In the genomic region with DNA sequence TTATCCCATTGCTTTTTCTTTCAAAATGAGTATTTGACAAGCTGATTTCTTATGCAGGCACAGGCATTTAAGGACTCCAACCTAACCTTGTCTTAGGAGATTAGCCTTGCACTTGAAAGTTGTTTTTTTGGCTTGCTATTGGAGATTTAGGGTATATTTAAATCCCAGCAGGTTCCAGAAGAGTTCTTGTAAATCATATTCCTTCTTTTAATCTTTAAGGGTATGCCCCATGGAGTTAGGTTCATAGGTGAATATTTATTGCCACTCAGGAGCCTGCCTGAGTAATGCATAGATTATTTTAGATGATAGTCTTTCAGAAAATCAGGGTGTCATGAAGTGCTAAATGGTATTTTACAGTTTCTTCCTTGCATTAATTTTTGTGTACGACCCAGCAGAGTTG, we compare ENCODE assay signal across 28 cellular contexts.
"Had no signal": no experiment of that assay in that cellular context is flagged by ENCODE, and none has a peak within 500 bp of the region (broad histone marks: within the 10 kb centered on the region; RNA-seq: fewer than 3 reads in every experiment).

No MANE protein-coding gene starts in this region.

- H3K4me1 ChIP-seq: prostate gland, spleen, uterus had no signal

- H3K4me3 Mint-ChIP-seq: immature natural killer cell; mesothelial cell of epicardium; naive B cell; natural killer cell; stimulated activated memory B cell treated with anti-CD40 and anti-IgM and Interleukin-4, amounts not matched to agents 10 μg/mL and 1 μg/mL and 100 μg/mL, for 72 hours; stimulated activated naive CD8-positive, alpha-beta T cell treated with anti-CD3 and anti-CD28 coated beads, Interleukin-15, amount 100 ng/mL, for 72 hours had no signal

- ATAC-seq: left colon; natural killer cell; stimulated activated memory B cell treated with anti-CD40 and anti-IgM and Interleukin-4, amounts not matched to agents 10 μg/mL and 1 μg/mL and 100 μg/mL, for 72 hours; stimulated activated naive CD8-positive, alpha-beta T cell treated with anti-CD3 and anti-CD28 coated beads, Interleukin-15, amount 100 ng/mL, for 72 hours had no signal

- H3K27ac Mint-ChIP-seq: immature natural killer cell; mesothelial cell of epicardium; naive B cell; natural killer cell; stimulated activated memory B cell treated with anti-CD40 and anti-IgM and Interleukin-4, amounts not matched to agents 10 μg/mL and 1 μg/mL and 100 μg/mL, for 72 hours; stimulated activated naive CD8-positive, alpha-beta T cell treated with anti-CD3 and anti-CD28 coated beads, Interleukin-15, amount 100 ng/mL, for 72 hours had no signal

- H3K27me3 ChIP-seq: left lung, ovary, spleen, thyroid gland, uterus had no signal

- H3K27me3 Mint-ChIP-seq: naive B cell; stimulated activated memory B cell treated with anti-CD40 and anti-IgM and Interleukin-4, amounts not matched to agents 10 μg/mL and 1 μg/mL and 100 μg/mL, for 72 hours; stimulated activated naive CD8-positive, alpha-beta T cell treated with anti-CD3 and anti-CD28 coated beads, Interleukin-15, amount 100 ng/mL, for 72 hours had no signal

- H3K4me1 Mint-ChIP-seq: immature natural killer cell; naive B cell; natural killer cell; stimulated activated memory B cell treated with anti-CD40 and anti-IgM and Interleukin-4, amounts not matched to agents 10 μg/mL and 1 μg/mL and 100 μg/mL, for 72 hours; stimulated activated naive CD8-positive, alpha-beta T cell treated with anti-CD3 and anti-CD28 coated beads, Interleukin-15, amount 100 ng/mL, for 72 hours had no signal

- H3K27ac ChIP-seq: left lung, ovary, prostate gland, skin epidermis, spleen, uterus had no signal

- H3K4me3 ChIP-seq: left lung, lung, ovary, prostate gland, skin epidermis, spleen, thyroid gland, uterus had no signal

- H3K9me3 ChIP-seq: left lung, ovary, prostate gland, spleen, thyroid gland, uterus had no signal

- H3K36me3 ChIP-seq: left lung, ovary, prostate gland, uterus had no signal

- FAIRE-seq: islet of Langerhans, kidney had no signal

- DNase-seq: hippocampal formation; immature natural killer cell; kidney; left colon; left lung; mesendoderm; naive B cell; natural killer cell; ovary; retina; right cardiac atrium; spleen; stimulated activated CD4-positive, alpha-beta T cell treated with anti-CD3 and anti-CD28 coated beads, Interleukin-1b, Interleukin-23, amount 100 ng/mL, for 48 hours; stimulated activated CD4-positive, alpha-beta T cell treated with anti-CD3 and anti-CD28 coated beads, Interleukin-2, amount 100 ng/mL, for 48 hours; stimulated activated CD4-positive, alpha-beta T cell treated with anti-CD3 and anti-CD28 coated beads, Interleukin-4, amount 100 ng/mL, for 4 hours; stimulated activated CD8-positive, alpha-beta memory T cell treated with anti-CD3 and anti-CD28 coated beads, Interleukin-4, amount 100 ng/mL, for 48 hours; stimulated activated naive CD4-positive, alpha-beta T cell treated with Interleukin-2 at 50 U/mL for 16 hours; stimulated activated naive CD8-positive, alpha-beta T cell treated with anti-CD3 and anti-CD28 coated beads, Interleukin-15, amount 100 ng/mL, for 72 hours; substantia nigra; thyroid gland; trophoblast cell; uterus had no signal
